8 cellular contexts compared by ENCODE assay signal in genomic region chr11:62554377-62554776, GRCh38. TPM values are rescaled to one million over a fixed set of nuclear protein-coding genes. Genes with fewer than 3 reads are reported as not detected.
DNase-seq lines count a peak whose midpoint lies in the region; ATAC-seq and TF ChIP-seq lines count a peak whose summit lies in the region.

No MANE protein-coding gene starts in this region.

- DNase-seq in AG04450 (ENCODE audit: low read depth, low spot score) (no peak), caudate nucleus (lab: John Stamatoyannopoulos, UW) (no peak), SIG-M5 (lab: John Stamatoyannopoulos, UW) (no peak)
- no peak for DNase-seq in naive thymus-derived CD8-positive, alpha-beta T cell

- peaks cover 5% of the 10 kb centered on the region; the same call in 1 of the 2 replicates for H3K36me3 ChIP-seq in KMS-11 (ENCODE audit: insufficient read depth)

- peaks cover 0 to 2% (median 0%) of the 10 kb centered on the region in 5 donors for H3K27me3 Mint-ChIP-seq in naive thymus-derived CD8-positive, alpha-beta T cell

- no peak for ATAC-seq in naive thymus-derived CD8-positive, alpha-beta T cell
- no peak for ATAC-seq in GM21528 (IDR thresholded peaks at IDR 0.05; ENCODE audit: low FRiP score, unreplicated experiment)
- ATAC-seq in HG03175 (IDR thresholded peaks at IDR 0.05; ENCODE audit: unreplicated experiment), result no peak
- no peak for ATAC-seq in HG03025 (IDR thresholded peaks at IDR 0.05; ENCODE audit: low FRiP score, unreplicated experiment)

- H2AFZ ChIP-seq in KMS-11 (ENCODE audit: low read depth), result no peak overlapping the region

- CTCF ChIA-PET in AG04450 (lab: Charles Lee), result interaction anchor here (3.2 to 5.1 kb wide), 3 partner anchors 11 to 160 kb away, joined by 19 to 38 read pairs (median 37); no protein-coding TSS in a partner anchor

- H3K27ac Mint-ChIP-seq in naive thymus-derived CD8-positive, alpha-beta T cell, result peak overlapping the region; percentile 97 to 100 (median 99)

- H3K27ac ChIP-seq in AG04450 (ENCODE audit: low read depth, low read length) (peak overlapping the region; percentile 97), KMS-11 (peak overlapping the region; percentile 97), caudate nucleus (ENCODE audit: low read depth, low read length) (peak overlapping the region; percentile 36)

- H3K9ac ChIP-seq in KMS-11, result peak overlapping the region; percentile 80; the same call in 1 of the 2 replicates

- peaks cover 0 to 8% (median 5%) of the 10 kb centered on the region in 3 donors for H3K36me3 Mint-ChIP-seq in naive thymus-derived CD8-positive, alpha-beta T cell

- H3K27me3 ChIP-seq in AG04450 (ENCODE audit: control insufficient read depth, insufficient read depth, low read length), result no peaks in the 10 kb centered on the region
- H3K27me3 ChIP-seq in KMS-11 (ENCODE audit: insufficient read depth, low read depth), result no peaks in the 10 kb centered on the region

- no peaks in the 10 kb centered on the region for H4K20me1 ChIP-seq in KMS-11 (ENCODE audit: insufficient read depth)

- peaks cover 97% of the 10 kb centered on the region for H3K4me1 ChIP-seq in KMS-11 (ENCODE audit: low read depth, poor library complexity, severe bottlenecking)

- H3K4me3 Mint-ChIP-seq in naive thymus-derived CD8-positive, alpha-beta T cell, result peak overlapping the region in 9 of 10 donors; percentile 40 to 88 (median 76)

- no peaks in the 10 kb centered on the region; the same call in 1 of the 2 replicates for H3K79me2 ChIP-seq in KMS-11 (ENCODE audit: insufficient read depth, low read depth)

- peaks cover 0 to 2% (median 0%) of the 10 kb centered on the region in 9 donors for H3K9me3 Mint-ChIP-seq in naive thymus-derived CD8-positive, alpha-beta T cell

- H3K9me3 ChIP-seq in AG04450 (ENCODE audit: control insufficient read depth, insufficient read depth, low read length), result no peaks in the 10 kb centered on the region; the same call in 1 of the 2 replicates

- POLR2A ChIA-PET in AG04450 (lab: Yijun Ruan, JAX), result interaction anchor here (0.6 to 4.6 kb wide), 7 partner anchors 10 to 287 kb away, joined by 3 to 28 read pairs (median 6); partner anchors contain the start of genes C11orf98, CSKMT, EEF1G and WDR74
- POLR2A ChIA-PET in naive thymus-derived CD8-positive, alpha-beta T cell (lab: Charles Lee), result interaction anchor here (0.5 to 11.1 kb wide), 12 partner anchors 10 to 286 kb away, joined by 3 to 207 read pairs (median 4); partner anchors contain the start of genes AHNAK, MTA2, TUT1 and WDR74

- peak overlapping the region; percentile 93 for H3K4me2 ChIP-seq in KMS-11

- H3K4me3 ChIP-seq in AG04450 (ENCODE audit: low read depth, low read length) (0 out of 2 replicates have a peak overlapping the region, but pooled peaks have one; percentile 10), KMS-11 (IDR thresholded peaks at IDR 0.05; ENCODE audit: insufficient read depth, low read depth, low read length) (no peak overlapping the region)

- TF ChIP-seq CTCF in AG04450 (IDR thresholded peaks at IDR 0.05; ENCODE audit: low read depth, low read length), result no peak
- TF ChIP-seq CTCF in KMS-11 (conservative IDR thresholded peaks at IDR 0.05; ENCODE audit: low read depth, low read length), result no peak

- peaks cover 48 to 98% (median 82%) of the 10 kb centered on the region in 4 donors for H3K4me1 Mint-ChIP-seq in naive thymus-derived CD8-positive, alpha-beta T cell

RNA-seq across cellular contexts. Expression of gene AHNAK, which starts 7.8 kb away (rescaled TPM):
- 231 and 243 TPM in 2 replicates for polyA plus RNA-seq in AG04450 (2011; rRNA removed)
- 780 and 843 TPM in 2 replicates for polyA minus RNA-seq in AG04450 (2011; rRNA and poly(A)+ RNA removed)
- 100 to 1,000 TPM; 227 to 231 TPM for total RNA-seq in naive thymus-derived CD8-positive, alpha-beta T cell
- polyA plus RNA-seq in naive thymus-derived CD8-positive, alpha-beta T cell, result 10 to 100 TPM in 1 of 3 donors, 1 to 10 TPM in 2; 7.7 to 19.8 (median 9.4) TPM

RNA-seq across cellular contexts. Expression of gene EEF1G, which starts 19.3 kb away (rescaled TPM):
- 2,186 and 2,474 TPM in 2 replicates for polyA plus RNA-seq in AG04450 (2011; rRNA removed)
- polyA minus RNA-seq in AG04450 (2011; rRNA and poly(A)+ RNA removed), result 1,515 and 1,839 TPM in 2 replicates
- 1,000 to 10,000 TPM; 2,038 to 2,092 TPM for total RNA-seq in naive thymus-derived CD8-positive, alpha-beta T cell
- 1,000 to 10,000 TPM; 1,637 to 2,152 (median 1,960) TPM for polyA plus RNA-seq in naive thymus-derived CD8-positive, alpha-beta T cell

RNA-seq across cellular contexts. Expression of gene TUT1, which starts 36.9 kb away (rescaled TPM):
- polyA plus RNA-seq in AG04450 (2011; rRNA removed), result 7.8 and 9.0 TPM in 2 replicates
- 6.3 and 6.4 TPM in 2 replicates for polyA minus RNA-seq in AG04450 (2011; rRNA and poly(A)+ RNA removed)
- 10 to 100 TPM; 46.4 to 50.9 TPM for total RNA-seq in naive thymus-derived CD8-positive, alpha-beta T cell
- 10 to 100 TPM; 12.8 to 24.4 (median 16.9) TPM for polyA plus RNA-seq in naive thymus-derived CD8-positive, alpha-beta T cell

RNA-seq across cellular contexts. Expression of gene MTA2, which starts 47.3 kb away (rescaled TPM):
- 22.9 and 36.7 TPM in 2 replicates for polyA plus RNA-seq in AG04450 (2011; rRNA removed)
- 63.1 and 79.4 TPM in 2 replicates for polyA minus RNA-seq in AG04450 (2011; rRNA and poly(A)+ RNA removed)
- total RNA-seq in naive thymus-derived CD8-positive, alpha-beta T cell, result 100 to 1,000 TPM; 170 to 178 TPM
- 10 to 100 TPM; 15.8 to 32.6 (median 21.5) TPM for polyA plus RNA-seq in naive thymus-derived CD8-positive, alpha-beta T cell

RNA-seq across cellular contexts. Expression of gene EML3, which starts 58.2 kb away (rescaled TPM):
- polyA plus RNA-seq in AG04450 (2011; rRNA removed), result 17.1 and 18.6 TPM in 2 replicates
- polyA minus RNA-seq in AG04450 (2011; rRNA and poly(A)+ RNA removed), result 15.8 and 18.9 TPM in 2 replicates
- 100 to 1,000 TPM; 251 to 255 TPM for total RNA-seq in naive thymus-derived CD8-positive, alpha-beta T cell
- 10 to 100 TPM; 14.8 to 23.7 (median 15.7) TPM for polyA plus RNA-seq in naive thymus-derived CD8-positive, alpha-beta T cell

Comparison
In these comparisons a context has a peak if more than half of its experiments do, and no peak if none do; other contexts are left out.
1. H3K27ac ChIP-seq: peak in every context shown above with its lines; median percentile 97 in AG04450; 97 in KMS-11; 36 in caudate nucleus.
2. RNA of gene AHNAK, which starts 7.8 kb away (polyA plus RNA-seq): 231 to 243 TPM in AG04450; 7.7 to 19.8 TPM in naive thymus-derived CD8-positive, alpha-beta T cell; every median in the first group is over 10 times any median in the second.